1 cellular context compared by ENCODE assay signal in the genomic region with DNA sequence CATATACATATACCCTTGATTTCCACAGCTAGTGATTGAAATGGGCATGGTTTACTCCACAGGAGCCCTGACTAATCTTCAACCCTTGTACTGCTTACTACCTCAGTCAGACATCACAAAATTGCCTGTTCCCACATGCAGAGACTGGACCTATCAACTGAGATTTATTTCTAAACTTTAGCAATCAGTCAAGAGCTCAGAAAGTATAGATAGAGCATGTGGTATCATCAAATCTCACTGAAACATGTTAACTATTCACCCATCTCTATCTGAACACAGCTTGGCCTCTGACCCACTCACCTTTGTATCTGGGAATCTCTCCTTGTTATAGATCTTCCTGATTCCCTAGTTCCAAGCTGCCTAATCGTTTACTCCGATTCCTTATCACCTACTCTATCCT.
TF ChIP-seq lines count a peak whose summit lies in the region.

No MANE protein-coding gene starts in this region.

TF ChIP-seq in GM12878, 131 proteins besides CTCF, POLR2A, EP300 and RAD21:
- TF ChIP-seq, protein P1, sequence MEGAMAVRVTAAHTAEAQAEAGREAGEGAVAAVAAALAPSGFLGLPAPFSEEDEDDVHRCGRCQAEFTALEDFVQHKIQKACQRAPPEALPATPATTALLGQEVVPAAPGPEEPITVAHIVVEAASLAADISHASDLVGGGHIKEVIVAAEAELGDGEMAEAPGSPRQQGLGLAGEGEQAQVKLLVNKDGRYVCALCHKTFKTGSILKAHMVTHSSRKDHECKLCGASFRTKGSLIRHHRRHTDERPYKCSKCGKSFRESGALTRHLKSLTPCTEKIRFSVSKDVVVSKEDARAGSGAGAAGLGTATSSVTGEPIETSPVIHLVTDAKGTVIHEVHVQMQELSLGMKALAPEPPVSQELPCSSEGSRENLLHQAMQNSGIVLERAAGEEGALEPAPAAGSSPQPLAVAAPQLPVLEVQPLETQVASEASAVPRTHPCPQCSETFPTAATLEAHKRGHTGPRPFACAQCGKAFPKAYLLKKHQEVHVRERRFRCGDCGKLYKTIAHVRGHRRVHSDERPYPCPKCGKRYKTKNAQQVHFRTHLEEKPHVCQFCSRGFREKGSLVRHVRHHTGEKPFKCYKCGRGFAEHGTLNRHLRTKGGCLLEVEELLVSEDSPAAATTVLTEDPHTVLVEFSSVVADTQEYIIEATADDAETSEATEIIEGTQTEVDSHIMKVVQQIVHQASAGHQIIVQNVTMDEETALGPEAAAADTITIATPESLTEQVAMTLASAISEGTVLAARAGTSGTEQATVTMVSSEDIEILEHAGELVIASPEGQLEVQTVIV (IDR thresholded peaks at IDR 0.05; ENCODE audit: borderline replicate concordance, partially characterized antibody) = no peak
- TF ChIP-seq GATAD2B (conservative IDR thresholded peaks at IDR 0.05; ENCODE audit: low read depth) (no peak), YBX1 (IDR thresholded peaks at IDR 0.05) (no peak), RBBP5 (conservative IDR thresholded peaks at IDR 0.05) (no peak)
- TF ChIP-seq, protein P2, sequence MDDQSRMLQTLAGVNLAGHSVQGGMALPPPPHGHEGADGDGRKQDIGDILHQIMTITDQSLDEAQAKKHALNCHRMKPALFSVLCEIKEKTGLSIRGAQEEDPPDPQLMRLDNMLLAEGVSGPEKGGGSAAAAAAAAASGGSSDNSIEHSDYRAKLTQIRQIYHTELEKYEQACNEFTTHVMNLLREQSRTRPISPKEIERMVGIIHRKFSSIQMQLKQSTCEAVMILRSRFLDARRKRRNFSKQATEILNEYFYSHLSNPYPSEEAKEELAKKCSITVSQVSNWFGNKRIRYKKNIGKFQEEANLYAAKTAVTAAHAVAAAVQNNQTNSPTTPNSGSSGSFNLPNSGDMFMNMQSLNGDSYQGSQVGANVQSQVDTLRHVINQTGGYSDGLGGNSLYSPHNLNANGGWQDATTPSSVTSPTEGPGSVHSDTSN (IDR thresholded peaks at IDR 0.05; ENCODE audit: insufficient replicate concordance, low read depth, low read length) = no peak
